17 cellular contexts compared by ENCODE assay signal in genomic region chr6:13228264-13229204, GRCh38.
"Had no signal": no experiment of that assay in that cellular context is flagged by ENCODE, and none has a peak within 500 bp of the region (broad histone marks: within the 10 kb centered on the region; RNA-seq: fewer than 3 reads in every experiment).

No MANE protein-coding gene starts in this region.

- H3K27ac Mint-ChIP-seq: activated CD4-positive, alpha-beta T cell treated with anti-CD3 and anti-CD28 coated beads, Interleukin-2, amount 10 ng/mL, durations not matched to agents 24 days and 14 days; WTC11 had no signal

- H3K27ac ChIP-seq: brain microvascular endothelial cell, coronary artery, tibial artery, uterus had no signal

- H3K36me3 Mint-ChIP-seq: natural killer cell, WTC11 had no signal

- H3K4me3 ChIP-seq: coronary artery, tibial artery, uterus had no signal

- H3K9me3 Mint-ChIP-seq: activated CD4-positive, alpha-beta T cell treated with anti-CD3 and anti-CD28 coated beads, Interleukin-2, amount 10 ng/mL, durations not matched to agents 24 days and 14 days; central memory CD8-positive, alpha-beta T cell; natural killer cell; WTC11 had no signal

- H3K9me3 ChIP-seq: neutrophil, tibial artery, uterus had no signal

- H3K36me3 ChIP-seq: brain microvascular endothelial cell, neutrophil, uterus had no signal

- H3K4me1 ChIP-seq: uterus had no signal

- H3K27me3 ChIP-seq: brain microvascular endothelial cell, neutrophil, tibial artery, uterus had no signal

- DNase-seq: activated CD4-positive, alpha-beta T cell treated with anti-CD3 and anti-CD28 coated beads, Interleukin-2, amount 10 ng/mL, durations not matched to agents 24 days and 14 days; activated CD8-positive, alpha-beta memory T cell treated with anti-CD3 and anti-CD28 coated beads, Interleukin-2, amount 50 U/mL, for 48 hours; anterior cingulate cortex; glutamatergic neuron; hypothalamus; kidney; mesenchymal stem cell; natural killer cell; stimulated activated CD4-positive, alpha-beta T cell treated with anti-CD3 and anti-CD28 coated beads, Interleukin-2, amount 100 ng/mL, for 48 hours; stimulated activated naive CD4-positive, alpha-beta T cell; tibial artery; uterus had no signal

- H3K4me3 Mint-ChIP-seq: WTC11 had no signal
